In the genomic region with DNA sequence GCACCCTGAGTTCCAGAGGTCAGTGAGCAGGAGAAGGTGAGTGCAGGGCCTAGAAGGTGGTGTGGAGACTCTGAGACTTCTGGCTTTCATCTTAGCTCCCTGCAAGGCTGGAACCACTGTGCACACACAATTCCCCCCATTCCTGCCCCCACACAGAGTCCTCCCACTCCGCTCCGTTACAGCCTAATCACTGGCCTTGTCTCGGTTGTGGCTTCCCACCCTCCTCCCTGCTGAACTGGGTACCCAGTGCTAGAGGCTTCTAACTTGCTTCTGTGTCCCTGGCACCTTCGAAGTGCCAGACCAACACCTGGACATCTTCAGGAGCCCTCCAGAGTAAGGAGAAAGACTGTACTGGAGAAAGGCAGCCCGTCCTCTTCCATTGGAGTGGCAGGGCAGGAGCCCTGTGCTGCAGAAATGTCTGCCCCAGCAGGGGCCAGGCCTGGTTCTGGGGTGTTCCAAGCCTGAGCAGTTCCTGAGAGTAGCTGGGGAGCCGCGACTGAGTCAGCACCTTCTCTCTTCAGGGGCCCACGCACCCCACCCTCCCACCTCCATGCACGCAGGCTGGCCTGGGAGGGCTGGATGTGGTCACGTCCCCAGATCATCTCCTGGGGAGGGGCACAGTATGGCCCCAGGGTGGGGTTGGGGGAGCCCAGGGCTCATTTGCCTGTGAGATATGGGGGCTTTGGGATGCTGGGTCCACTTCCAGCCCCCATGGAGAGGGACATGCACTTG, we compare ENCODE assay signal across 1 cellular context.
TF ChIP-seq lines count a peak whose summit lies in the region.

No MANE protein-coding gene starts in this region.

TF ChIP-seq in HepG2, 621 proteins besides CTCF, POLR2A, EP300 and RAD21:
- TF ChIP-seq ZNF101 (CRISPR knock-in tag; IDR thresholded peaks at IDR 0.05; ENCODE audit: borderline replicate concordance, low read depth): no peak
- TF ChIP-seq ZNF563 (CRISPR knock-in tag; IDR thresholded peaks at IDR 0.05): no peak
- no peak for TF ChIP-seq ZNF552 (CRISPR knock-in tag; IDR thresholded peaks at IDR 0.05; ENCODE audit: borderline replicate concordance)
- no peak for TF ChIP-seq ZNF557 (CRISPR knock-in tag; IDR thresholded peaks at IDR 0.05)
- no peak for TF ChIP-seq RORA (CRISPR knock-in tag; IDR thresholded peaks at IDR 0.05)
- TF ChIP-seq PAF1 (CRISPR knock-in tag; IDR thresholded peaks at IDR 0.05): no peak
- TF ChIP-seq ERF (CRISPR knock-in tag; IDR thresholded peaks at IDR 0.05): no peak
- no peak for TF ChIP-seq SMAD1 (CRISPR knock-in tag; IDR thresholded peaks at IDR 0.05; ENCODE audit: borderline replicate concordance, low read depth)
- no peak for TF ChIP-seq STAT6 (CRISPR knock-in tag; IDR thresholded peaks at IDR 0.05; ENCODE audit: borderline replicate concordance)
- no peak for TF ChIP-seq FOXA3 (CRISPR knock-in tag; IDR thresholded peaks at IDR 0.05)
- TF ChIP-seq ZNF569 (CRISPR knock-in tag; IDR thresholded peaks at IDR 0.05; ENCODE audit: borderline replicate concordance): no peak
- TF ChIP-seq, protein P1, sequence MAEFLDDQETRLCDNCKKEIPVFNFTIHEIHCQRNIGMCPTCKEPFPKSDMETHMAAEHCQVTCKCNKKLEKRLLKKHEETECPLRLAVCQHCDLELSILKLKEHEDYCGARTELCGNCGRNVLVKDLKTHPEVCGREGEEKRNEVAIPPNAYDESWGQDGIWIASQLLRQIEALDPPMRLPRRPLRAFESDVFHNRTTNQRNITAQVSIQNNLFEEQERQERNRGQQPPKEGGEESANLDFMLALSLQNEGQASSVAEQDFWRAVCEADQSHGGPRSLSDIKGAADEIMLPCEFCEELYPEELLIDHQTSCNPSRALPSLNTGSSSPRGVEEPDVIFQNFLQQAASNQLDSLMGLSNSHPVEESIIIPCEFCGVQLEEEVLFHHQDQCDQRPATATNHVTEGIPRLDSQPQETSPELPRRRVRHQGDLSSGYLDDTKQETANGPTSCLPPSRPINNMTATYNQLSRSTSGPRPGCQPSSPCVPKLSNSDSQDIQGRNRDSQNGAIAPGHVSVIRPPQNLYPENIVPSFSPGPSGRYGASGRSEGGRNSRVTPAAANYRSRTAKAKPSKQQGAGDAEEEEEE (CRISPR knock-in tag; IDR thresholded peaks at IDR 0.05; ENCODE audit: borderline replicate concordance): no peak
- no peak for TF ChIP-seq ZC3H4 (CRISPR knock-in tag; IDR thresholded peaks at IDR 0.05; ENCODE audit: borderline replicate concordance)
- no peak for TF ChIP-seq GTF3A (CRISPR knock-in tag; conservative IDR thresholded peaks at IDR 0.05)
- TF ChIP-seq, protein P2, sequence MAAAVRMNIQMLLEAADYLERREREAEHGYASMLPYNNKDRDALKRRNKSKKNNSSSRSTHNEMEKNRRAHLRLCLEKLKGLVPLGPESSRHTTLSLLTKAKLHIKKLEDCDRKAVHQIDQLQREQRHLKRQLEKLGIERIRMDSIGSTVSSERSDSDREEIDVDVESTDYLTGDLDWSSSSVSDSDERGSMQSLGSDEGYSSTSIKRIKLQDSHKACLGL (CRISPR knock-in tag; IDR thresholded peaks at IDR 0.05): no peak
